13 cellular contexts compared by ENCODE assay signal in genomic region chr12:114679942-114680341, GRCh38. TPM values are rescaled to one million over a fixed set of nuclear protein-coding genes. Genes with fewer than 3 reads are reported as not detected.
DNase-seq lines count a peak whose midpoint lies in the region; ATAC-seq and TF ChIP-seq lines count a peak whose summit lies in the region.
"Had no signal": no experiment of that assay in that cellular context is flagged by ENCODE, and none has a peak within 500 bp of the region (broad histone marks: within the 10 kb centered on the region; RNA-seq: fewer than 3 reads in every experiment).

No MANE protein-coding gene starts in this region.

- H3K9me3 ChIP-seq in MG63 (no peaks in the 10 kb centered on the region), mammary epithelial cell (replicated peaks; ENCODE audit: insufficient read depth, low read length) (no peaks in the 10 kb centered on the region), lower lobe of right lung (no peaks in the 10 kb centered on the region)

- H3K36me3 ChIP-seq in MG63 (peaks cover 35% of the 10 kb centered on the region), mammary epithelial cell (ENCODE audit: insufficient read depth, low read length) (peaks cover 3% of the 10 kb centered on the region), lower lobe of right lung (peaks cover 10% of the 10 kb centered on the region)

- DNase-seq in MG63 (no peak), mammary epithelial cell (peak; percentile 19), lower lobe of right lung (no peak), type B pancreatic cell (ENCODE audit: extremely low spot score, unreplicated experiment) (no peak), AG20443 (ENCODE audit: low spot score) (no peak)
- DNase-seq: dermis blood vessel endothelial cell; DND-41; NCI-H1092 treated with DMSO at 0.1 percent for 48 hours; NCI-H526 treated with DMSO at 0.1 percent for 48 hours; stimulated activated CD4-positive, alpha-beta T cell treated with anti-CD3 and anti-CD28 coated beads, Interleukin-15, amount 100 ng/mL, for 24 hours had no signal

- ATAC-seq in lower lobe of right lung (no peak), HG02981 (IDR thresholded peaks at IDR 0.05; ENCODE audit: unreplicated experiment) (no peak), GM21528 (IDR thresholded peaks at IDR 0.05; ENCODE audit: low FRiP score, unreplicated experiment) (no peak)

- intact Hi-C loops in mammary epithelial cell (cut with micrococcal nuclease), result loop anchor here (1.0 to 5.0 kb wide), 6 partner anchors 8 to 952 kb away; no protein-coding TSS in a partner anchor
- intact Hi-C loops in lower lobe of right lung (cut with DNase I), result loop anchor here (10.0 kb wide), 1 partner anchor 1075 kb away; no protein-coding TSS in a partner anchor

- H3K4me3 Mint-ChIP-seq in type B pancreatic cell, result peak overlapping the region; percentile 98
- H3K4me3 Mint-ChIP-seq: activated naive CD4-positive, alpha-beta T cell treated with anti-CD3 and anti-CD28 coated beads, Interleukin-2, amount 50 U/mL, for 24 hours had no signal

- H3K9ac ChIP-seq in mammary epithelial cell (ENCODE audit: insufficient read depth, low read length), result peak overlapping the region; percentile 98

- peaks cover 90% of the 10 kb centered on the region for H3K79me2 ChIP-seq in mammary epithelial cell (ENCODE audit: insufficient read depth, low read length)

- H3K27ac ChIP-seq in mammary epithelial cell (ENCODE audit: insufficient read depth, low read depth, low read length) (peak overlapping the region; percentile 94), lower lobe of right lung (peak overlapping the region; percentile 90)

- H3K9me3 Mint-ChIP-seq in type B pancreatic cell, result no peaks in the 10 kb centered on the region

- H3K27me3 Mint-ChIP-seq in type B pancreatic cell, result peaks cover 56% of the 10 kb centered on the region

- TF ChIP-seq CTCF in mammary epithelial cell (conservative IDR thresholded peaks at IDR 0.05 in 1 of 2, IDR thresholded peaks at IDR 0.05 in 1 of 2; ENCODE audit: extremely low read depth in 1 of 2, insufficient read depth in 1 of 2, low read depth in 1 of 2, low read length in 2 of 2) (no peak), lower lobe of right lung (IDR thresholded peaks at IDR 0.05) (no peak), type B pancreatic cell (conservative IDR thresholded peaks at IDR 0.05) (no peak)

- CTCF ChIA-PET in mammary epithelial cell (lab: Charles Lee; ENCODE audit: low non-redundant PET), result no interaction called here

- H3K4me1 ChIP-seq in mammary epithelial cell (ENCODE audit: insufficient read depth, low read length) (peaks cover 38% of the 10 kb centered on the region), lower lobe of right lung (peaks cover 4% of the 10 kb centered on the region)

- WGBS in mammary epithelial cell (ENCODE audit: low coverage, missing lambda C conversion rate), result 2% methylated on average over 11 of the region's 11 CpGs

- H3K27me3 ChIP-seq in MG63 (no peaks in the 10 kb centered on the region), mammary epithelial cell (ENCODE audit: insufficient read depth, low read length) (no peaks in the 10 kb centered on the region), lower lobe of right lung (ENCODE audit: low read depth) (peaks cover 40% of the 10 kb centered on the region)

- no peaks in the 10 kb centered on the region for H4K20me1 ChIP-seq in mammary epithelial cell (ENCODE audit: insufficient read depth, low read length)

- peak overlapping the region; percentile 98 for H3K27ac Mint-ChIP-seq in type B pancreatic cell
- H3K27ac Mint-ChIP-seq: activated naive CD4-positive, alpha-beta T cell treated with anti-CD3 and anti-CD28 coated beads, Interleukin-2, amount 50 U/mL, for 24 hours had no signal

- BruUV-seq in mammary epithelial cell (replicated peaks; lab: Mats Ljungman, UMichigan), result no TSS peak

- peaks cover 35% of the 10 kb centered on the region for H3K4me1 Mint-ChIP-seq in type B pancreatic cell (ENCODE audit: unreplicated experiment)

- H3K4me3 ChIP-seq in MG63 (peak overlapping the region; percentile 65; the same call in 1 of the 2 replicates), mammary epithelial cell (replicated peaks in 1 of 3; ENCODE audit: insufficient read depth in 1 of 3, low read depth in 2 of 3, low read length in 3 of 3) (peak overlapping the region; percentile 66 to 100 (median 81)), lower lobe of right lung (peak overlapping the region; percentile 66)

- no peak overlapping the region for H2AFZ ChIP-seq in mammary epithelial cell (ENCODE audit: low read depth, low read length)

- in situ Hi-C loops in mammary epithelial cell (cut with MboI; ENCODE audit: low sequenced_read_pairs in 2 of 2), result loop anchor here (5.0 to 25.0 kb wide), 4 partner anchors 457 to 1077 kb away; no protein-coding TSS in a partner anchor

- peak overlapping the region; percentile 80 for H3K4me2 ChIP-seq in mammary epithelial cell (ENCODE audit: insufficient read depth, low read depth, low read length)

- H3K36me3 Mint-ChIP-seq in type B pancreatic cell, result peaks cover 61% of the 10 kb centered on the region

- dilution Hi-C loops in mammary epithelial cell (cut with HindIII; ENCODE audit: low sequenced_read_pairs), result loop anchor here (5.0 kb wide), 2 partner anchors 477 to 1077 kb away; no protein-coding TSS in a partner anchor

RNA-seq across cellular contexts. Expression of gene TBX3, which starts 4.0 kb away (rescaled TPM):
- total RNA-seq in MG63 (2014; rRNA removed; shearing (Covaris generic); ENCODE audit: low replicate concordance), result 7.1 and 7.7 TPM in 2 replicates
- 10 to 100 TPM; 30.7 to 33.8 TPM for total RNA-seq in mammary epithelial cell
- 13.3 TPM for polyA plus RNA-seq in mammary epithelial cell
- polyA minus RNA-seq in mammary epithelial cell, result 24.5 TPM
- total RNA-seq in lower lobe of right lung, result 50.9 TPM
- total RNA-seq in type B pancreatic cell (ENCODE audit: low replicate concordance), result 102 and 130 TPM in 2 replicates
